10 cellular contexts compared by ENCODE assay signal in genomic region chr10:6401066-6401465, GRCh38.
DNase-seq lines count a peak whose midpoint lies in the region; ATAC-seq lines count a peak whose summit lies in the region.
"Had no signal": no experiment of that assay in that cellular context is flagged by ENCODE, and none has a peak within 500 bp of the region (broad histone marks: within the 10 kb centered on the region; RNA-seq: fewer than 3 reads in every experiment).

No MANE protein-coding gene starts in this region.

- H3K36me3 Mint-ChIP-seq in T-helper 17 cell (ENCODE audit: low read depth), result no peaks in the 10 kb centered on the region
- H3K36me3 Mint-ChIP-seq in effector memory CD8-positive, alpha-beta T cell (ENCODE audit: insufficient read depth), result peaks cover 3% of the 10 kb centered on the region

- H3K4me1 Mint-ChIP-seq in T-helper 17 cell, result peaks cover 20% of the 10 kb centered on the region
- peaks cover 9 to 12% of the 10 kb centered on the region in 2 donors for H3K4me1 Mint-ChIP-seq in effector memory CD8-positive, alpha-beta T cell (ENCODE audit: low read depth in 2 of 2)

- H3K9me3 Mint-ChIP-seq in effector memory CD8-positive, alpha-beta T cell, result no peaks in the 10 kb centered on the region

- H3K9me3 ChIP-seq in T-helper 17 cell (ENCODE audit: control insufficient read depth, low read length, poor library complexity, severe bottlenecking), result no peaks in the 10 kb centered on the region
- H3K9me3 ChIP-seq: esophagus squamous epithelium had no signal

- H3K27me3 Mint-ChIP-seq in T-helper 17 cell, result no peaks in the 10 kb centered on the region
- no peaks in the 10 kb centered on the region for H3K27me3 Mint-ChIP-seq in effector memory CD8-positive, alpha-beta T cell

- DNase-seq in DMS53 (lab: John Stamatoyannopoulos, UW), result peak; percentile 40
- DNase-seq in DMS53 treated with DMSO at 0.1 percent for 48 hours (lab: John Stamatoyannopoulos, UW; ENCODE audit: unreplicated experiment), result no peak
- DNase-seq in T-helper 17 cell, result no peak
- DNase-seq in kidney tubule cell (ENCODE audit: low spot score), result peak; percentile 39
- DNase-seq in glomerular visceral epithelial cell (ENCODE audit: extremely low spot score), result no peak
- no peak for DNase-seq in effector memory CD8-positive, alpha-beta T cell
- DNase-seq in hypothalamus (lab: John Stamatoyannopoulos, UW), result no peak
- DNase-seq: esophagus squamous epithelium had no signal

- H3K27ac Mint-ChIP-seq in T-helper 17 cell, result peak overlapping the region; percentile 59
- H3K27ac Mint-ChIP-seq in effector memory CD8-positive, alpha-beta T cell, result no peak overlapping the region

- ATAC-seq in T-helper 17 cell, result no peak
- no peak for ATAC-seq in effector memory CD8-positive, alpha-beta T cell (replicated peaks)

- peak overlapping the region; percentile 34 for H3K27ac ChIP-seq in temporal lobe (ENCODE audit: low read depth, low read length)
- H3K27ac ChIP-seq: 22Rv1 had no signal

- H3K4me3 Mint-ChIP-seq in T-helper 17 cell, result no peak overlapping the region
- H3K4me3 Mint-ChIP-seq in effector memory CD8-positive, alpha-beta T cell, result no peak overlapping the region

Comparison
In these comparisons a context has a peak if more than half of its experiments do, and no peak if none do; other contexts are left out.
1. DNase-seq: peak in DMS53 (single experiment) and kidney tubule cell (single experiment); none in DMS53 treated with DMSO at 0.1 percent for 48 hours (single experiment), T-helper 17 cell (0 of 3), glomerular visceral epithelial cell (single experiment), effector memory CD8-positive, alpha-beta T cell (0 of 3) and hypothalamus (0 of 51).